In the genomic region with DNA sequence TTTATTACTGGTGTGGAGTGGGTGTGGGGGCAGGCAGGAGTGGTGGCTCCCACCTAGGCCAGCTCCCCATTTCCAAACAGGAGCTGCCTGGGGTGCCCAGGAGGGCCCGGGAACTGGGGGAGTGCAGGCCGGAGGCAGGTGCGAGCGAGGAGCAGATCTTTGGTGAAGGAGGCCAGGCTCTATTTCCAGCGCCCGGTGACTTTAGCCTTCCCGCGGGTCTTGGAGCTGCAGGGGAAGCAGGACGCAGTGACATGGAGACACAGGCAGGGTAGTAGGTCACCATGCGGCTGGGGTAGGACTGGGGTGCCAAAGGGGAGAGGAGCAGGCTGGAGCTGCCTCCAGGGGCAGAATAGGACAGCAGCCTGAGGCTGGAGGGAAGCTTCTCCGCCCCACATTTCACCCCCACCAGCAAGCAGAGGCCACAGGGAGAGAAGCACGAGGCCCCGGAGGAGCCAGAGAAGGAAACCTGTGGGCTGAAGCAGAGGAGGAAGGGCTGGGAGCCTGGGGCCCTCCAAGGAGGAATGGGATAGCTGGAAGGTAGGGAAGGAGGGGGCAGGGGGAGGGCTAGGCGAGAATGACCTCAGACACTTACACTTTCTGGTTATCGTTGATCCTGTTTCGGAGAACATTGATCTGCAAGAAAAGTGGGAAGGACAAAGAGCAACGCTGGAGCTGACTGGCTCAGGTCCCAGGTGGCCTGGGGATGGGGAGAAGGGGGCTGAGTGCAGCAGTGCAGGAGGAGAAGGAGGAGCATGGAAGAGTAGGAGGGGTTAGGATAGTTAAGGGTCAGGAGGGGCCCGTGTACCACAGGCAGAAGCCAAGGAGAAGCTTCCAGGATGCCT, we compare ENCODE assay signal across 28 cellular contexts. TPM values are rescaled to one million over a fixed set of nuclear protein-coding genes. Genes with fewer than 3 reads are reported as not detected.
DNase-seq lines count a peak whose midpoint lies in the region; ATAC-seq and TF ChIP-seq lines count a peak whose summit lies in the region.
"Had no signal": no experiment of that assay in that cellular context is flagged by ENCODE, and none has a peak within 500 bp of the region (broad histone marks: within the 10 kb centered on the region; RNA-seq: fewer than 3 reads in every experiment).

No MANE protein-coding gene starts in this region.

- H3K9ac ChIP-seq in mesendoderm (ENCODE audit: low read length): no peak overlapping the region
- H3K9ac ChIP-seq: BLaER1 treated with 17β-estradiol and CSF1 and Interleukin-3, amounts not matched to agents 10 nM and 100 nM; parathyroid adenoma had no signal

- DNase-seq in stimulated activated naive CD8-positive, alpha-beta T cell treated with anti-CD3 and anti-CD28 coated beads, Interleukin-15, amount 100 ng/mL, for 72 hours: no peak
- DNase-seq in stimulated activated naive CD8-positive, alpha-beta T cell treated with anti-CD3 and anti-CD28 coated beads, Interleukin-15, Interleukin-2, amounts not matched to agents 100 U/mL and 50 U/mL, for 24 hours: no peak
- DNase-seq in glutamatergic neuron (peak; percentile 35), mesendoderm (peak; percentile 51), aorta (peak; percentile 39 to 59)
- DNase-seq in effector memory CD4-positive, alpha-beta T cell: no peak
- no peak for DNase-seq in stimulated activated CD4-positive, alpha-beta T cell treated with anti-CD3 and anti-CD28 coated beads, Interleukin-2, amount 100 ng/mL, for 48 hours
- DNase-seq: activated CD4-positive, alpha-beta T cell treated with anti-CD3 and anti-CD28 coated beads, Interleukin-2, amount 10 ng/mL, durations not matched to agents 24 days and 14 days; activated effector memory CD4-positive, alpha-beta T cell treated with anti-CD3 and anti-CD28 coated beads, Interleukin-2, amount 50 U/mL, for 16 hours; activated T-cell treated with anti-CD3 and anti-CD28 coated beads, Interleukin-2, amount 50 U/mL, for 1 hour; effector CD4-positive, alpha-beta T cell; head of caudate nucleus; kidney glomerular epithelial cell; NCI-H1092; NCI-H187 treated with DMSO at 0.1 percent for 48 hours; NCI-H226; NCI-H69; T-cell; tibial artery had no signal

- peaks cover 20% of the 10 kb centered on the region for H3K27me3 Mint-ChIP-seq in stimulated activated naive CD8-positive, alpha-beta T cell treated with anti-CD3 and anti-CD28 coated beads, Interleukin-15, amount 100 ng/mL, for 72 hours
- H3K27me3 Mint-ChIP-seq in glutamatergic neuron (ENCODE audit: unreplicated experiment): peaks cover 14% of the 10 kb centered on the region
- H3K27me3 Mint-ChIP-seq: activated CD4-positive, alpha-beta T cell treated with anti-CD3 and anti-CD28 coated beads, Interleukin-2, amount 10 ng/mL, durations not matched to agents 24 days and 14 days had no signal

- intact Hi-C loops in aorta (cut with DNase I): no loop called here

- H3K79me2 ChIP-seq in mesendoderm (ENCODE audit: control insufficient read depth, insufficient read depth, low read length): no peaks in the 10 kb centered on the region
- H3K79me2 ChIP-seq: parathyroid adenoma had no signal

- H2BK5ac ChIP-seq in mesendoderm (ENCODE audit: low read length): no peak overlapping the region

- WGBS in mesendoderm (ENCODE audit: extremely low coverage, insufficient coverage, low lambda C conversion rate): no CpG with 5 or more reads among the region's 18 CpGs
- 78 to 84% methylated on average over 18 of the region's 18 CpGs for WGBS in aorta, 2 donors

- H2BK15ac ChIP-seq in mesendoderm (replicated peaks; ENCODE audit: low read depth): no peak overlapping the region

- no peak overlapping the region for H3K4ac ChIP-seq in mesendoderm (ENCODE audit: low read depth, low read length)

- H3K23ac ChIP-seq in mesendoderm (ENCODE audit: low read length): no peak overlapping the region

- no peak overlapping the region for H3K4me2 ChIP-seq in mesendoderm (ENCODE audit: low read length)

- H2BK120ac ChIP-seq in mesendoderm (ENCODE audit: low read depth, low read length): no peak overlapping the region

- no peak overlapping the region for H3K56ac ChIP-seq in mesendoderm (ENCODE audit: low read length)

- no peaks in the 10 kb centered on the region for H3K36me3 Mint-ChIP-seq in glutamatergic neuron (ENCODE audit: unreplicated experiment)
- H3K36me3 Mint-ChIP-seq: activated naive CD8-positive, alpha-beta T cell; T-cell had no signal

- TF ChIP-seq CTCF in glutamatergic neuron (IDR thresholded peaks at IDR 0.05; ENCODE audit: partially characterized antibody, unreplicated experiment): no peak

- H3K36me3 ChIP-seq in mesendoderm (ENCODE audit: control insufficient read depth, insufficient read depth, low read length): no peaks in the 10 kb centered on the region
- H3K36me3 ChIP-seq in aorta (ENCODE audit: control insufficient read depth in 1 of 2, insufficient read depth in 2 of 2, low read length in 1 of 2): no peaks in the 10 kb centered on the region
- no peaks in the 10 kb centered on the region for H3K36me3 ChIP-seq in effector memory CD4-positive, alpha-beta T cell (ENCODE audit: control insufficient read depth, insufficient read depth, low read length)
- H3K36me3 ChIP-seq: BLaER1 treated with 17β-estradiol and CSF1 and Interleukin-3, amounts not matched to agents 10 nM and 100 nM; breast epithelium; tibial artery had no signal

- no peaks in the 10 kb centered on the region for H3K27me3 ChIP-seq in mesendoderm (ENCODE audit: insufficient read depth, low read length, poor library complexity)
- H3K27me3 ChIP-seq in aorta (ENCODE audit: control insufficient read depth in 1 of 2, insufficient read depth in 2 of 2, low read length in 1 of 2): no peaks in the 10 kb centered on the region
- no peaks in the 10 kb centered on the region for H3K27me3 ChIP-seq in effector memory CD4-positive, alpha-beta T cell (replicated peaks; ENCODE audit: control insufficient read depth, insufficient read depth, low read length, poor library complexity, severe bottlenecking)
- H3K27me3 ChIP-seq: BLaER1 treated with 17β-estradiol and CSF1 and Interleukin-3, amounts not matched to agents 10 nM and 100 nM; breast epithelium had no signal

- H3K27ac ChIP-seq in mesendoderm (ENCODE audit: low read depth, low read length): no peak overlapping the region
- no peak overlapping the region for H3K27ac ChIP-seq in aorta (ENCODE audit: low read depth in 1 of 2, low read length in 2 of 2)
- no peak overlapping the region for H3K27ac ChIP-seq in effector memory CD4-positive, alpha-beta T cell (ENCODE audit: insufficient read depth, low read length, poor library complexity, severe bottlenecking)
- H3K27ac ChIP-seq: BLaER1 treated with 17β-estradiol and CSF1 and Interleukin-3, amounts not matched to agents 10 nM and 100 nM; epithelial cell of prostate; parathyroid adenoma; tibial artery had no signal

- no peaks in the 10 kb centered on the region for H3K4me1 Mint-ChIP-seq in stimulated activated naive CD8-positive, alpha-beta T cell treated with anti-CD3 and anti-CD28 coated beads, Interleukin-15, amount 100 ng/mL, for 72 hours
- H3K4me1 Mint-ChIP-seq in glutamatergic neuron (ENCODE audit: low read depth, unreplicated experiment): peaks cover 3% of the 10 kb centered on the region
- H3K4me1 Mint-ChIP-seq: activated CD4-positive, alpha-beta T cell treated with anti-CD3 and anti-CD28 coated beads, Interleukin-2, amount 10 ng/mL, durations not matched to agents 24 days and 14 days; T-cell had no signal

- H3K27ac Mint-ChIP-seq in stimulated activated naive CD8-positive, alpha-beta T cell treated with anti-CD3 and anti-CD28 coated beads, Interleukin-15, amount 100 ng/mL, for 72 hours: peak overlapping the region; percentile 52 to 78
- H3K27ac Mint-ChIP-seq in glutamatergic neuron (ENCODE audit: unreplicated experiment): no peak overlapping the region
- H3K27ac Mint-ChIP-seq: activated CD4-positive, alpha-beta T cell treated with anti-CD3 and anti-CD28 coated beads, Interleukin-2, amount 10 ng/mL, durations not matched to agents 24 days and 14 days; activated naive CD8-positive, alpha-beta T cell; T-cell had no signal

- H3K4me3 ChIP-seq in mesendoderm (ENCODE audit: low read length) (no peak overlapping the region), aorta (ENCODE audit: low read length in 2 of 2) (no peak overlapping the region)
- no peak overlapping the region for H3K4me3 ChIP-seq in effector memory CD4-positive, alpha-beta T cell (ENCODE audit: insufficient read depth, low read depth, low read length, poor library complexity, severe bottlenecking)
- H3K4me3 ChIP-seq: BLaER1 treated with 17β-estradiol and CSF1 and Interleukin-3, amounts not matched to agents 10 nM and 100 nM; breast epithelium; tibial artery had no signal

- H2AK5ac ChIP-seq in mesendoderm (ENCODE audit: low read length): no peak overlapping the region

- no peak overlapping the region for H3K18ac ChIP-seq in mesendoderm (ENCODE audit: low read length)

- no peak overlapping the region for H4K5ac ChIP-seq in mesendoderm (ENCODE audit: low read length)

- ATAC-seq in stimulated activated naive CD8-positive, alpha-beta T cell treated with anti-CD3 and anti-CD28 coated beads, Interleukin-15, amount 100 ng/mL, for 72 hours: no peak
- ATAC-seq in stimulated activated naive CD8-positive, alpha-beta T cell treated with anti-CD3 and anti-CD28 coated beads, Interleukin-15, Interleukin-2, amounts not matched to agents 100 U/mL and 50 U/mL, for 24 hours: no peak
- ATAC-seq in aorta (ENCODE audit: low FRiP score) (no peak), GM21381 (IDR thresholded peaks at IDR 0.05; ENCODE audit: unreplicated experiment) (no peak)
- ATAC-seq: T-cell had no signal

- H3K79me1 ChIP-seq in mesendoderm (ENCODE audit: low read length): no peaks in the 10 kb centered on the region

- H3K9me3 ChIP-seq in aorta (ENCODE audit: control insufficient read depth, low read length): no peaks in the 10 kb centered on the region
- H3K9me3 ChIP-seq in effector memory CD4-positive, alpha-beta T cell (ENCODE audit: control insufficient read depth, low read length): no peaks in the 10 kb centered on the region
- H3K9me3 ChIP-seq: BLaER1 treated with 17β-estradiol and CSF1 and Interleukin-3, amounts not matched to agents 10 nM and 100 nM; breast epithelium; tibial artery had no signal

- no peaks in the 10 kb centered on the region for H3K4me1 ChIP-seq in mesendoderm (ENCODE audit: control insufficient read depth, low read depth, low read length)
- H3K4me1 ChIP-seq in aorta (ENCODE audit: control insufficient read depth in 1 of 2, insufficient read depth in 2 of 2, low read length in 2 of 2): no peaks in the 10 kb centered on the region
- H3K4me1 ChIP-seq in effector memory CD4-positive, alpha-beta T cell (ENCODE audit: control insufficient read depth, insufficient read depth, low read length, poor library complexity, severe bottlenecking): no peaks in the 10 kb centered on the region
- H3K4me1 ChIP-seq: breast epithelium, parathyroid adenoma, tibial artery had no signal

- H3K4me3 Mint-ChIP-seq in stimulated activated naive CD8-positive, alpha-beta T cell treated with anti-CD3 and anti-CD28 coated beads, Interleukin-15, amount 100 ng/mL, for 72 hours: no peak overlapping the region
- H3K4me3 Mint-ChIP-seq in glutamatergic neuron (ENCODE audit: unreplicated experiment): no peak overlapping the region
- H3K4me3 Mint-ChIP-seq: activated CD4-positive, alpha-beta T cell treated with anti-CD3 and anti-CD28 coated beads, Interleukin-2, amount 10 ng/mL, durations not matched to agents 24 days and 14 days; activated naive CD8-positive, alpha-beta T cell; T-cell had no signal

- no peak overlapping the region for H4K8ac ChIP-seq in mesendoderm (ENCODE audit: low read depth, low read length)

- no peaks in the 10 kb centered on the region for H3K9me3 Mint-ChIP-seq in stimulated activated naive CD8-positive, alpha-beta T cell treated with anti-CD3 and anti-CD28 coated beads, Interleukin-15, amount 100 ng/mL, for 72 hours
- peaks cover 1% of the 10 kb centered on the region for H3K9me3 Mint-ChIP-seq in glutamatergic neuron (ENCODE audit: unreplicated experiment)
- H3K9me3 Mint-ChIP-seq: activated CD4-positive, alpha-beta T cell treated with anti-CD3 and anti-CD28 coated beads, Interleukin-2, amount 10 ng/mL, durations not matched to agents 24 days and 14 days; T-cell had no signal

RNA-seq across cellular contexts. Expression of a gene that starts 18.2 kb away (rescaled TPM):
- total RNA-seq in glutamatergic neuron (ENCODE audit: unreplicated experiment) (not detected), aorta (under 1 TPM; 0.21 to 0.36 TPM)
- polyA plus RNA-seq in mesendoderm (2013, experiment 1 of 2): 9.1 TPM
- polyA plus RNA-seq in mesendoderm (2013, experiment 2 of 2): 10.8 TPM
- 10 to 100 TPM in 1 of 2 donors, 1 to 10 TPM in 1; 1.0 to 24.0 TPM for polyA plus RNA-seq in aorta
- total RNA-seq: activated CD4-positive, alpha-beta T cell treated with anti-CD3 and anti-CD28 coated beads, Interleukin-2, amount 10 ng/mL, durations not matched to agents 24 days and 14 days; H4; HT1080; T-cell had no signal
- polyA plus RNA-seq: neural cell had no signal

RNA-seq across cellular contexts. Expression of a gene that starts 39.9 kb away (rescaled TPM):
- total RNA-seq in glutamatergic neuron (ENCODE audit: unreplicated experiment) (0.25 TPM), aorta (under 1 TPM in 1 of 2 donors, not detected in 1; 0.71 TPM)
- 35.3 TPM for polyA plus RNA-seq in mesendoderm (2013, experiment 1 of 2)
- polyA plus RNA-seq in mesendoderm (2013, experiment 2 of 2): 35.8 TPM
- polyA plus RNA-seq in aorta: 10 to 100 TPM in 1 of 2 donors, under 1 TPM in 1; 0.82 to 33.8 TPM
- total RNA-seq: activated CD4-positive, alpha-beta T cell treated with anti-CD3 and anti-CD28 coated beads, Interleukin-2, amount 10 ng/mL, durations not matched to agents 24 days and 14 days; H4; HT1080 had no signal
- polyA plus RNA-seq: neural cell had no signal

Comparison
In these comparisons a context has a peak if more than half of its experiments do, and no peak if none do; other contexts are left out.
1. DNase-seq: peak in glutamatergic neuron (single experiment), mesendoderm (single experiment) and aorta (2 of 2); none in stimulated activated naive CD8-positive, alpha-beta T cell treated with anti-CD3 and anti-CD28 coated beads, Interleukin-15, amount 100 ng/mL, for 72 hours (0 of 2), stimulated activated naive CD8-positive, alpha-beta T cell treated with anti-CD3 and anti-CD28 coated beads, Interleukin-15, Interleukin-2, amounts not matched to agents 100 U/mL and 50 U/mL, for 24 hours (single experiment), effector memory CD4-positive, alpha-beta T cell (0 of 3) and stimulated activated CD4-positive, alpha-beta T cell treated with anti-CD3 and anti-CD28 coated beads, Interleukin-2, amount 100 ng/mL, for 48 hours (0 of 2).